8 cellular contexts compared by ENCODE assay signal in genomic region chr2:201779996-201780673, GRCh38. TPM values are rescaled to one million over a fixed set of nuclear protein-coding genes. Genes with fewer than 3 reads are reported as not detected.
DNase-seq lines count a peak whose midpoint lies in the region; ATAC-seq and TF ChIP-seq lines count a peak whose summit lies in the region.

No MANE protein-coding gene starts in this region.

- peak overlapping the region; percentile 67 to 85 for H3K4me3 ChIP-seq in ascending aorta
- peak overlapping the region; percentile 93 for H3K4me3 ChIP-seq in iPS-18c (ENCODE audit: insufficient read depth, low read depth, low read length)
- H3K4me3 ChIP-seq in skin epidermis, result peak overlapping the region; percentile 64 to 97 (median 87)

- intact Hi-C loops in ascending aorta (cut with DNase I), result loop anchor here (2.0 to 5.0 kb wide), 2 partner anchors 138 to 253 kb away; partner anchors contain the start of genes FZD7 and TMEM237

- TF ChIP-seq CTCF in ascending aorta (IDR thresholded peaks at IDR 0.05), result peak in 1 of 3 experiments; percentile 8

- DNase-seq in AG08396 (ENCODE audit: low spot score) (peak; percentile 30), LHCN-M2 (ENCODE audit: low read depth) (peak; percentile 31), ascending aorta (ENCODE audit: low spot score in 2 of 2) (no peak), NAMALWA (ENCODE audit: low spot score) (no peak)

- H3K27me3 ChIP-seq in ascending aorta, result no peaks in the 10 kb centered on the region

- H3K27ac ChIP-seq in ascending aorta (peak overlapping the region; percentile 84 to 92), skin epidermis (peak overlapping the region; percentile 70 to 97 (median 89))

- no peaks in the 10 kb centered on the region for H3K36me3 ChIP-seq in ascending aorta

- H3K9me3 ChIP-seq in ascending aorta (no peaks in the 10 kb centered on the region), iPS-18c (ENCODE audit: control insufficient read depth, insufficient read depth, low read length) (no peaks in the 10 kb centered on the region)

- peak; percentile 4 for ATAC-seq in GM18909 (IDR thresholded peaks at IDR 0.05; ENCODE audit: poor library complexity, unreplicated experiment)
- no peak for ATAC-seq in GM19452 (IDR thresholded peaks at IDR 0.05; ENCODE audit: unreplicated experiment)

- H3K4me1 ChIP-seq in ascending aorta, result peaks cover 0 to 7% of the 10 kb centered on the region in 2 donors

RNA-seq across cellular contexts. Expression of gene ALS2, which starts 0.6 kb away (rescaled TPM):
- 24.0 and 25.8 TPM in 2 replicates for total RNA-seq in LHCN-M2 (2014; rRNA removed)
- 14.0 TPM for polyA plus RNA-seq in LHCN-M2 (2012)
- total RNA-seq in ascending aorta, result 6.5 TPM

RNA-seq across cellular contexts. Expression of gene CDK15, which starts 26.2 kb away (rescaled TPM):
- 45.2 and 47.9 TPM in 2 replicates for total RNA-seq in LHCN-M2 (2014; rRNA removed)
- 25.9 TPM for polyA plus RNA-seq in LHCN-M2 (2012)
- total RNA-seq in ascending aorta, result 1.5 TPM

Comparison
In these comparisons a context has a peak if more than half of its experiments do, and no peak if none do; other contexts are left out.
1. DNase-seq: peak in AG08396 (single experiment) and LHCN-M2 (single experiment); none in ascending aorta (0 of 2) and NAMALWA (single experiment).
2. RNA of gene CDK15, which starts 26.2 kb away (total RNA-seq): 45.2 to 47.9 TPM in LHCN-M2; 1.5 TPM in ascending aorta (single experiment); every median in the first group is over 10 times any median in the second.
3. Peak in every context shown above with its lines, with median percentiles within 50 percentile points of each other: H3K4me3 ChIP-seq.